8 cellular contexts compared by ENCODE assay signal in the genomic region with DNA sequence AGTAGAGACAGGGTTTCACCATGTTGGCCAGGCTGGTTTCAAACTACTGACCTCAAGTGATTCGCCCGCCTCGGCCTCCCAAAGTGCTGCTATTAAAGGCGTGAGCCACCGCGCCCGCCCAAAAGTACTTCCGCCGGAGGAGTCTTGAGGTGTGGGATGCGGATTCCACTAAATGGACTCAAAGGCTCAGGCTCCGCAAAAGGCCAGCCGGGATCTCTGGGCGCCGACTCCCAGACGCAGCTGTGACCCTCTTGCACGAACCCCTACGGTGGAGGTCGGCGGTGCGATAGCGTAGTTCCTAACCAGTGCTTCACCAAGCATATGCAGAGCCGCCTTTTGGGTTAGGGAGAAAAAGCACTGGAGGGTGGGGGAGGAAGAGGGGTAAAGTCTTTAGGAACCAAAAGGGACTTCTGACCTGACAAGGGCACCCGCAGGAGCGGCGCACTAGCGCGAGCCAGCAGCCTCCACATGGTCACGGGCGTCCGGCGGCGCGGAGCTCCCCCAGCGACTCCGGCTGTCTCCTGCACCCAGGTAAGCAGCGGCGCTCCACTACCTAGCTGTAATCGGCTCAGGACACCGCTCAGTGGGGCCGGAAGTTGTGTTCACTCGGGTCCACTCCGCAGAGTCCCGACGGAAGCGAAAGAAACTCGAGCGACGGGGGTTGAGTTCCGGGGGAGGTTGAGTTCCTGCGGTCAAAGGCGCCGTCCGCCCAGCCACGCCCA. TPM values are rescaled to one million over a fixed set of nuclear protein-coding genes. Genes with fewer than 3 reads are reported as not detected.
A peak's percentile ranks its signal among the peaks of the same experiment; 100 is the strongest.
DNase-seq lines count a peak whose midpoint lies in the region; ATAC-seq and TF ChIP-seq lines count a peak whose summit lies in the region.

Gene MRPL16, minus strand, starts transcription at position 590 of the 722 bp plus-strand sequence. Its CDS starts 120 bp downstream, at position 470.

- H3K4me1 ChIP-seq in ovary (ENCODE audit: insufficient read depth) (peaks cover 1% of the 10 kb centered on the region), thyroid gland (peaks cover 0 to 14% of the 10 kb centered on the region in 2 donors)

- intact Hi-C loops in head of caudate nucleus (cut with DNase I): no loop called here
- intact Hi-C loops in ovary (cut with DNase I): no loop called here
- intact Hi-C loops in thyroid gland (cut with DNase I): loop anchor here (2.0 kb wide), 1 partner anchor 56 kb away; the partner anchor contains the start of gene STX3

- TF ChIP-seq CTCF in ovary (IDR thresholded peaks at IDR 0.05): peak in 1 of 3 donors; percentile 21
- peak in 4 of 6 experiments; percentile 31 to 37 (median 34) for TF ChIP-seq CTCF in thyroid gland (IDR thresholded peaks at IDR 0.05)

- TF ChIP-seq EP300 in ovary (IDR thresholded peaks at IDR 0.05): no peak

- H3K27ac ChIP-seq in ovary (peak within 1 kb of the TSS; percentile 23 to 58), thyroid gland (peak within 1 kb of the TSS; percentile 62 to 77 (median 69))

- peaks cover 4 to 5% of the 10 kb centered on the region in 2 donors for H3K9me3 Mint-ChIP-seq in activated naive CD4-positive, alpha-beta T cell treated with anti-CD3 and anti-CD28 coated beads, Interleukin-2, amount 50 U/mL, for 72 hours

- TF ChIP-seq POLR2A in GM10847 (IDR thresholded peaks at IDR 0.05; ENCODE audit: extremely low read depth, insufficient read length): peak; percentile 83
- no peak for TF ChIP-seq POLR2A in ovary (IDR thresholded peaks at IDR 0.05)
- TF ChIP-seq POLR2A in thyroid gland (IDR thresholded peaks at IDR 0.05): peak; percentile 18 to 73

- 0 to 1% (median 1%) methylated on average over 54 of the region's 54 CpGs for WGBS in ovary, 3 donors
- 0% methylated on average over 47 of the region's 54 CpGs for WGBS in thyroid gland, 2 donors

- H3K27ac Mint-ChIP-seq in activated naive CD4-positive, alpha-beta T cell treated with anti-CD3 and anti-CD28 coated beads, Interleukin-2, amount 50 U/mL, for 72 hours: peak within 1 kb of the TSS; percentile 92 to 95

- H3K36me3 ChIP-seq in ovary (no peaks in the 10 kb centered on the region), thyroid gland (peaks cover 14 to 15% of the 10 kb centered on the region in 2 donors)

- peak; percentile 89 for DNase-seq in NCI-H1092 (lab: John Stamatoyannopoulos, UW)
- DNase-seq in activated naive CD4-positive, alpha-beta T cell treated with anti-CD3 and anti-CD28 coated beads, Interleukin-2, amount 50 U/mL, for 72 hours (ENCODE audit: low spot score in 2 of 2): peak; percentile 84 to 87
- DNase-seq in head of caudate nucleus: peak; percentile 69 to 96 (median 86)
- peak; percentile 81 to 90 (median 87) for DNase-seq in ovary
- DNase-seq in thyroid gland: peak; percentile 90

- H3K27me3 ChIP-seq in ovary (no peaks in the 10 kb centered on the region), thyroid gland (no peaks in the 10 kb centered on the region)

- ATAC-seq in HG02610 (IDR thresholded peaks at IDR 0.05; ENCODE audit: unreplicated experiment) (peak; percentile 98), SK-N-SH treated with all-trans-retinoic acid at 6 μM for 48 hours (peak; percentile 98)
- ATAC-seq in activated naive CD4-positive, alpha-beta T cell treated with anti-CD3 and anti-CD28 coated beads, Interleukin-2, amount 50 U/mL, for 72 hours: peak; percentile 98 to 99

- H3K4me3 ChIP-seq in ovary (peak within 1 kb of the TSS; percentile 89), thyroid gland (replicated peaks in 1 of 3) (peak within 1 kb of the TSS; percentile 67 to 95 (median 85))

- H3K36me3 Mint-ChIP-seq in activated naive CD4-positive, alpha-beta T cell treated with anti-CD3 and anti-CD28 coated beads, Interleukin-2, amount 50 U/mL, for 72 hours: peaks cover 16 to 21% of the 10 kb centered on the region in 2 donors

- no peaks in the 10 kb centered on the region for H3K9me3 ChIP-seq in ovary
- H3K9me3 ChIP-seq in thyroid gland: no peaks in the 10 kb centered on the region

TF ChIP-seq in SK-N-SH treated with all-trans-retinoic acid at 6 μM for 48 hours, 23 proteins besides CTCF, POLR2A, EP300 and RAD21 (continues in another document):
- TF ChIP-seq, protein P1, sequence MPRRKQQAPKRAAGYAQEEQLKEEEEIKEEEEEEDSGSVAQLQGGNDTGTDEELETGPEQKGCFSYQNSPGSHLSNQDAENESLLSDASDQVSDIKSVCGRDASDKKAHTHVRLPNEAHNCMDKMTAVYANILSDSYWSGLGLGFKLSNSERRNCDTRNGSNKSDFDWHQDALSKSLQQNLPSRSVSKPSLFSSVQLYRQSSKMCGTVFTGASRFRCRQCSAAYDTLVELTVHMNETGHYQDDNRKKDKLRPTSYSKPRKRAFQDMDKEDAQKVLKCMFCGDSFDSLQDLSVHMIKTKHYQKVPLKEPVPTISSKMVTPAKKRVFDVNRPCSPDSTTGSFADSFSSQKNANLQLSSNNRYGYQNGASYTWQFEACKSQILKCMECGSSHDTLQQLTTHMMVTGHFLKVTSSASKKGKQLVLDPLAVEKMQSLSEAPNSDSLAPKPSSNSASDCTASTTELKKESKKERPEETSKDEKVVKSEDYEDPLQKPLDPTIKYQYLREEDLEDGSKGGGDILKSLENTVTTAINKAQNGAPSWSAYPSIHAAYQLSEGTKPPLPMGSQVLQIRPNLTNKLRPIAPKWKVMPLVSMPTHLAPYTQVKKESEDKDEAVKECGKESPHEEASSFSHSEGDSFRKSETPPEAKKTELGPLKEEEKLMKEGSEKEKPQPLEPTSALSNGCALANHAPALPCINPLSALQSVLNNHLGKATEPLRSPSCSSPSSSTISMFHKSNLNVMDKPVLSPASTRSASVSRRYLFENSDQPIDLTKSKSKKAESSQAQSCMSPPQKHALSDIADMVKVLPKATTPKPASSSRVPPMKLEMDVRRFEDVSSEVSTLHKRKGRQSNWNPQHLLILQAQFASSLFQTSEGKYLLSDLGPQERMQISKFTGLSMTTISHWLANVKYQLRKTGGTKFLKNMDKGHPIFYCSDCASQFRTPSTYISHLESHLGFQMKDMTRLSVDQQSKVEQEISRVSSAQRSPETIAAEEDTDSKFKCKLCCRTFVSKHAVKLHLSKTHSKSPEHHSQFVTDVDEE (CRISPR knock-in tag; IDR thresholded peaks at IDR 0.05): peak; percentile 87
- TF ChIP-seq ZFP3 (CRISPR knock-in tag; IDR thresholded peaks at IDR 0.05) (peak; percentile 44; the same call in 1 of the 2 replicates), PATZ1 (CRISPR knock-in tag; IDR thresholded peaks at IDR 0.05; ENCODE audit: borderline replicate concordance) (no peak), CSDC2 (CRISPR knock-in tag; IDR thresholded peaks at IDR 0.05) (no peak), PPARA (CRISPR knock-in tag; IDR thresholded peaks at IDR 0.05; ENCODE audit: borderline replicate concordance) (0 out of 2 replicates have a peak, but pooled peaks have one; percentile 70), TCF4 (CRISPR knock-in tag; IDR thresholded peaks at IDR 0.05; ENCODE audit: borderline replicate concordance) (no peak), OSR1 (CRISPR knock-in tag; IDR thresholded peaks at IDR 0.05) (0 out of 2 replicates have a peak, but pooled peaks have one; percentile 64), TOX (CRISPR knock-in tag; IDR thresholded peaks at IDR 0.05; ENCODE audit: borderline replicate concordance) (no peak), ZFP30 (CRISPR knock-in tag; IDR thresholded peaks at IDR 0.05) (no peak), ISL1 (CRISPR knock-in tag; IDR thresholded peaks at IDR 0.05) (no peak), ZNF70 (CRISPR knock-in tag; IDR thresholded peaks at IDR 0.05) (no peak), RARB (CRISPR knock-in tag; IDR thresholded peaks at IDR 0.05) (no peak)
- TF ChIP-seq, protein P2, sequence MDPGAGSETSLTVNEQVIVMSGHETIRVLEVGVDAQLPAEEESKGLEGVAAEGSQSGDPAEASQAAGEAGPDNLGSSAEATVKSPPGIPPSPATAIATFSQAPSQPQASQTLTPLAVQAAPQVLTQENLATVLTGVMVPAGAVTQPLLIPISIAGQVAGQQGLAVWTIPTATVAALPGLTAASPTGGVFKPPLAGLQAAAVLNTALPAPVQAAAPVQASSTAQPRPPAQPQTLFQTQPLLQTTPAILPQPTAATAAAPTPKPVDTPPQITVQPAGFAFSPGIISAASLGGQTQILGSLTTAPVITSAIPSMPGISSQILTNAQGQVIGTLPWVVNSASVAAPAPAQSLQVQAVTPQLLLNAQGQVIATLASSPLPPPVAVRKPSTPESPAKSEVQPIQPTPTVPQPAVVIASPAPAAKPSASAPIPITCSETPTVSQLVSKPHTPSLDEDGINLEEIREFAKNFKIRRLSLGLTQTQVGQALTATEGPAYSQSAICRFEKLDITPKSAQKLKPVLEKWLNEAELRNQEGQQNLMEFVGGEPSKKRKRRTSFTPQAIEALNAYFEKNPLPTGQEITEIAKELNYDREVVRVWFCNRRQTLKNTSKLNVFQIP (CRISPR knock-in tag; IDR thresholded peaks at IDR 0.05; ENCODE audit: borderline replicate concordance, low read depth): no peak

RNA-seq across cellular contexts. Expression of gene MRPL16, which starts in this region (rescaled TPM):
- total RNA-seq in activated naive CD4-positive, alpha-beta T cell treated with anti-CD3 and anti-CD28 coated beads, Interleukin-2, amount 50 U/mL, for 72 hours: 10 to 100 TPM; 67.9 to 94.2 TPM
- 10 to 100 TPM; 30.0 to 40.4 (median 35.9) TPM for total RNA-seq in ovary
- polyA plus RNA-seq in ovary: 10 to 100 TPM; 45.4 to 68.1 TPM
- total RNA-seq in thyroid gland: 10 to 100 TPM; 19.4 to 40.7 (median 25.4) TPM

Comparison
In these comparisons a context has a peak if more than half of its experiments do, and no peak if none do; other contexts are left out.
1. Peak in every context shown above with its lines: DNase-seq, ATAC-seq, H3K4me3 ChIP-seq and H3K27ac ChIP-seq.